In the genomic region with DNA sequence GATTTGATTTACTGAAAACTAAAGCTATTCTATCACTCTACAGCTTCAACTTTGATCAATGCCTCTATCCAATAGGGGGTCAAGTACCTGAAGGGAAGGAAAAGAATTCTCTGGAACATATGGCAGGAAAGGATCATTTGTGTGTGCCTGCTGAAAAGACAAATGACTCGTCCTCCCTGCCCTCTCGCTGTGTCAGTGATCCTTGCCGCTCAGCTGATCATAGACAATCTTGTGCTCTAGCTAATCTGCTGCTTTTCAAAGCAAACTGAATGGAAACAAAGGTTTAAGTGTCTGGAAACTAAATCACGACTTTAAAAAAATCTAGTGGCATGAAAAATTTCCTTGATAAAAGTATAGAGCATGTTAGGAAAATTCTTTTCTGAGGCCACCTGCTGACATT, we compare ENCODE assay signal across 23 cellular contexts.
"Had no signal": no experiment of that assay in that cellular context is flagged by ENCODE, and none has a peak within 500 bp of the region (broad histone marks: within the 10 kb centered on the region; RNA-seq: fewer than 3 reads in every experiment).

No MANE protein-coding gene starts in this region.

- H3K9me3 Mint-ChIP-seq: activated B cell treated with CpG ODN at 0.5 μM for 24 hours; activated naive CD4-positive, alpha-beta T cell treated with anti-CD3 and anti-CD28 coated beads, Interleukin-2, amount 50 U/mL, for 72 hours; activated T-cell treated with anti-CD3 and anti-CD28 coated beads, Interleukin-2, amount 50 U/mL, for 24 hours; activated T-helper 17 cell treated with anti-CD3 and anti-CD28 coated beads, Interleukin-2, amount 50 U/mL, for 72 hours; neural crest cell; stimulated activated naive CD8-positive, alpha-beta T cell treated with anti-CD3 and anti-CD28 coated beads, Interleukin-15, amount 100 ng/mL, for 72 hours; T-helper 1 cell treated with Interleukin-12 subunit alpha and Interleukin-12 subunit beta and Interleukin-4 antibody, amounts not matched to agents 30 μg/mL and 1 μg/mL, for 36 hours had no signal

- H3K36me3 Mint-ChIP-seq: activated naive CD4-positive, alpha-beta T cell treated with anti-CD3 and anti-CD28 coated beads, Interleukin-2, amount 50 U/mL, for 72 hours had no signal

- DNase-seq: activated B cell treated with CpG ODN at 0.5 μM for 24 hours; activated CD4-positive, alpha-beta T cell treated with anti-CD3 and anti-CD28 coated beads for 36 hours; activated CD4-positive, alpha-beta T cell treated with anti-CD3 and anti-CD28 coated beads, Interleukin-2, amount 50 U/mL, for 4 hours; activated CD8-positive, alpha-beta memory T cell treated with anti-CD3 and anti-CD28 coated beads for 24 hours; activated CD8-positive, alpha-beta memory T cell treated with anti-CD3 and anti-CD28 coated beads, Interleukin-2, amount 50 U/mL, for 4 hours; activated T-cell treated with anti-CD3 and anti-CD28 coated beads, Interleukin-2, amount 50 U/mL, for 24 hours; adrenal gland; cortex of kidney; glutamatergic neuron; hippocampal formation; mesendoderm; mucosa of descending colon; stimulated activated CD4-positive, alpha-beta T cell treated with anti-CD3 and anti-CD28 coated beads, Interleukin-4, amount 100 ng/mL, for 4 hours; stimulated activated naive CD8-positive, alpha-beta T cell treated with anti-CD3 and anti-CD28 coated beads, Interleukin-15, amount 100 ng/mL, for 72 hours; T1000 had no signal

- H3K27ac Mint-ChIP-seq: activated B cell treated with CpG ODN at 0.5 μM for 24 hours; activated CD4-positive, alpha-beta T cell treated with anti-CD3 and anti-CD28 coated beads for 36 hours; activated naive CD4-positive, alpha-beta T cell treated with anti-CD3 and anti-CD28 coated beads, Interleukin-2, amount 50 U/mL, for 72 hours; activated T-cell treated with anti-CD3 and anti-CD28 coated beads, Interleukin-2, amount 50 U/mL, for 24 hours; activated T-helper 17 cell treated with anti-CD3 and anti-CD28 coated beads, Interleukin-2, amount 50 U/mL, for 72 hours; progenitor cell of endocrine pancreas; stimulated activated naive CD8-positive, alpha-beta T cell treated with anti-CD3 and anti-CD28 coated beads, Interleukin-15, amount 100 ng/mL, for 72 hours; T-helper 1 cell treated with Interleukin-12 subunit alpha and Interleukin-12 subunit beta and Interleukin-4 antibody, amounts not matched to agents 30 μg/mL and 1 μg/mL, for 36 hours had no signal

- H3K4me3 Mint-ChIP-seq: activated B cell treated with CpG ODN at 0.5 μM for 24 hours; activated CD4-positive, alpha-beta T cell treated with anti-CD3 and anti-CD28 coated beads for 36 hours; activated T-cell treated with anti-CD3 and anti-CD28 coated beads, Interleukin-2, amount 50 U/mL, for 24 hours; activated T-helper 17 cell treated with anti-CD3 and anti-CD28 coated beads, Interleukin-2, amount 50 U/mL, for 72 hours; neural crest cell; stimulated activated naive CD8-positive, alpha-beta T cell treated with anti-CD3 and anti-CD28 coated beads, Interleukin-15, amount 100 ng/mL, for 72 hours; T-helper 1 cell treated with Interleukin-12 subunit alpha and Interleukin-12 subunit beta and Interleukin-4 antibody, amounts not matched to agents 30 μg/mL and 1 μg/mL, for 36 hours had no signal

- H3K27ac ChIP-seq: adrenal gland, ascending aorta, suprapubic skin had no signal

- H3K27me3 Mint-ChIP-seq: activated B cell treated with CpG ODN at 0.5 μM for 24 hours; activated CD4-positive, alpha-beta T cell treated with anti-CD3 and anti-CD28 coated beads for 36 hours; activated T-cell treated with anti-CD3 and anti-CD28 coated beads, Interleukin-2, amount 50 U/mL, for 24 hours; activated T-helper 17 cell treated with anti-CD3 and anti-CD28 coated beads, Interleukin-2, amount 50 U/mL, for 72 hours; progenitor cell of endocrine pancreas; stimulated activated naive CD8-positive, alpha-beta T cell treated with anti-CD3 and anti-CD28 coated beads, Interleukin-15, amount 100 ng/mL, for 72 hours had no signal

- H3K4me3 ChIP-seq: adrenal gland, ascending aorta, mucosa of descending colon, suprapubic skin, tibial nerve had no signal

- H3K27me3 ChIP-seq: adrenal gland, ascending aorta, suprapubic skin, tibial nerve had no signal
